ENCODE assay signal across 8 cellular contexts in the genomic region with DNA sequence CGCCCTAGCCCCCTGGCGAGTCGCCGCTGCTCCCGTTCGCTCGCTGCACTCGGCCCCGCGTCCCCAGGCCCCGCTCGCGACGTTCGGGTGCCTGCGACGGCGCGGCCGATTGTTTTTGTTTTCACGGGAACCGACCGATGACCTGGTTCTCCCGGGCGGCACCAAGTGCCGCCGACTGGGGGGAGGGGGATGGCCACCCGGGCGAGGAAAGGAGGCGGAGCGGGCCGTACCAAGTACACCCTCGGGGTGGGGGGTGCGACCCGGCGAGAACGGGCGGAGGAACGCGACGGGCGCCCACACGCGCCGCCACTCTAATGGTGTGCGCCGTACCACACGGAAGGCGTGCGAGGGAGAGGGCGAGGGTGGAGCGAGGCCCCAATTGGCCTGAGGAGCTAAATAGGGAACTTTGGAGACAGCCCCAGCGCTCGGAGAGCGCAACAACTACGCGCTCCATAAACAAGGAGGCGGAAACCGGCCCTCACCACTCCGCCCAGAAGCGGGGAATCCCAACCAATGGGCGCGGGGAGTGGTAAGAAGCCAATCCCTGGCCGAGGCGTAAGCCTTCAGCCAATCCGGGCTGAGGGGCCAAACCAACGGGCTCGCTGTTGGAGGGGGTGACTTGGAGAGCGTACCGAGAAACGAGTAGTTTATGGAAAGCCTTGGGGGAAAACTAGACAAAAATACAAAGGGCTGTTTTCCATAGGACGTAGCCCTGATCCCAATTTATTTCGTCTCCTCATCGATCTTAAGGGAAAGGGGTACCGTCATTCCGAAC. TPM values are rescaled to one million over a fixed set of nuclear protein-coding genes. Genes with fewer than 3 reads are reported as not detected.
DNase-seq lines count a peak whose midpoint lies in the region; ATAC-seq, FAIRE-seq and TF ChIP-seq lines count a peak whose summit lies in the region.
"Not testable (repeated sequence)": the region's sequence is repeated elsewhere in the genome, so short reads cannot be mapped to it uniquely, and the experiment has no call there.

No MANE protein-coding gene starts in this region.

- not testable (repeated sequence) for H3K27me3 ChIP-seq in WERI-Rb-1 (ENCODE audit: insufficient read depth, low read depth, severe bottlenecking); K562 (ENCODE audit: control insufficient read depth in 2 of 2, insufficient read depth in 2 of 2, low read length in 2 of 2); heart right ventricle

- H3K79me2 ChIP-seq in K562 (ENCODE audit: control insufficient read depth, insufficient read depth, low read length): not testable (repeated sequence)

- peak overlapping the region; percentile 79; the same call in 1 of the 2 replicates for H2AFZ ChIP-seq in K562 (ENCODE audit: low read depth, low read length)

- peak; percentile 95 for FAIRE-seq in K562 (lab: Jason Lieb, UNC)

- not testable (repeated sequence) for H3K36me3 ChIP-seq in WERI-Rb-1; K562 (ENCODE audit: control insufficient read depth, insufficient read depth, low read length); heart right ventricle

- not testable (repeated sequence) for BruUV-seq in K562 (replicated peaks; lab: Mats Ljungman, UMichigan)

- peak overlapping the region; percentile 49; the same call in 1 of the 2 replicates for H3K4me2 ChIP-seq in K562 (ENCODE audit: insufficient read depth, low read length)

- not testable (repeated sequence) for TF ChIP-seq POLR2A in K562 (conservative IDR thresholded peaks at IDR 0.05)

- peak overlapping the region in 1 of 2 experiments; percentile 93; a peak in 2 of 4 replicates for H3K9ac ChIP-seq in K562 (ENCODE audit: insufficient read depth in 1 of 2, low read depth in 2 of 2, low read length in 2 of 2)

- 19% methylated on average over 25 of the region's 76 CpGs for WGBS in K562 (ENCODE audit: insufficient coverage, low coverage, missing lambda C conversion rate)
- 0% methylated on average over 38 to 63 of the region's 76 CpGs for WGBS in heart right ventricle, 2 donors

- H3K4me1 ChIP-seq in K562 (replicated peaks in 1 of 2; ENCODE audit: control insufficient read depth in 2 of 2, insufficient read depth in 2 of 2, low read length in 2 of 2); heart right ventricle: not testable (repeated sequence)

- H3K9me3 Mint-ChIP-seq in osteocyte (ENCODE audit: unreplicated experiment): not testable (repeated sequence)

- not testable (repeated sequence) for H3K9me3 ChIP-seq in WERI-Rb-1 (ENCODE audit: severe bottlenecking); K562 (replicated peaks; ENCODE audit: control insufficient read depth, insufficient read depth, low read depth, low read length); heart right ventricle

- H3K27ac Mint-ChIP-seq in osteocyte (ENCODE audit: unreplicated experiment): peak overlapping the region; percentile 98

- not testable (repeated sequence) for H3K9me1 ChIP-seq in K562 (ENCODE audit: control insufficient read depth, insufficient read depth, low read length)

- not testable (repeated sequence) for TF ChIP-seq RAD21 in K562 (CRISPR knock-in tag; conservative IDR thresholded peaks at IDR 0.05 in 1 of 2, IDR thresholded peaks at IDR 0.05 in 1 of 2)

- in situ Hi-C loops in K562 (cut with MboI): not testable (repeated sequence)

- CTCF ChIA-PET in K562 (lab: Yijun Ruan, JAX; ENCODE audit: low intra/inter-chr PET ratio): not testable (repeated sequence)

- not testable (repeated sequence) for TF ChIP-seq EP300 in K562 (IDR thresholded peaks at IDR 0.05; ENCODE audit: low read length)

- ATAC-seq in GM21515 (IDR thresholded peaks at IDR 0.05; ENCODE audit: unreplicated experiment) (peak; percentile 91), HG03565 (IDR thresholded peaks at IDR 0.05; ENCODE audit: unreplicated experiment) (peak; percentile 82), K562 (peak; percentile 97), heart right ventricle (peak; percentile 97 to 99 (median 98))
- peak; percentile 95 for ATAC-seq in stimulated activated naive CD8-positive, alpha-beta T cell treated with anti-CD3 and anti-CD28 coated beads, Interleukin-15, Interleukin-2, amounts not matched to agents 100 U/mL and 50 U/mL, for 24 hours

- H3K27ac ChIP-seq in WERI-Rb-1 (peak overlapping the region; percentile 86), K562 (ENCODE audit: extremely low read depth, low read depth, low read length) (peak overlapping the region; percentile 64; the same call in 2 of the 3 replicates), heart right ventricle (peak overlapping the region; percentile 88 to 99 (median 96))

- not testable (repeated sequence) for H3K4me1 Mint-ChIP-seq in osteocyte (ENCODE audit: unreplicated experiment)

- DNase-seq in Daoy (ENCODE audit: low read depth) (peak; percentile 86), WERI-Rb-1 (peak; percentile 93), K562 (ENCODE audit: extremely low read depth in 1 of 4, low spot score in 3 of 4) (peak in 3 of 4 experiments; percentile 59 to 84 (median 60)), heart right ventricle (peak; percentile 93 to 95), osteocyte (ENCODE audit: extremely low spot score, unreplicated experiment) (peak; percentile 97)
- peak; percentile 93 for DNase-seq in stimulated activated naive CD8-positive, alpha-beta T cell treated with anti-CD3 and anti-CD28 coated beads, Interleukin-15, Interleukin-2, amounts not matched to agents 100 U/mL and 50 U/mL, for 24 hours

- H4K20me1 ChIP-seq in K562 (replicated peaks; ENCODE audit: control insufficient read depth, insufficient read depth, low read length): not testable (repeated sequence)

- TF ChIP-seq CTCF in WERI-Rb-1 (IDR thresholded peaks at IDR 0.05; ENCODE audit: low read depth, low read length); K562 (IDR thresholded peaks at IDR 0.05 in 2 of 3, conservative IDR thresholded peaks at IDR 0.05 in 1 of 3; ENCODE audit: insufficient read depth in 2 of 3, low read depth in 1 of 3, low read length in 3 of 3); heart right ventricle (IDR thresholded peaks at IDR 0.05); osteocyte (IDR thresholded peaks at IDR 0.05): not testable (repeated sequence)

- POLR2A ChIA-PET in K562 (lab: Yijun Ruan, JAX): not testable (repeated sequence)

- H3K4me3 ChIP-seq in WERI-Rb-1 (ENCODE audit: low read depth, low read length) (peak overlapping the region; percentile 60), K562 (peak overlapping the region; percentile 49), heart right ventricle (peak overlapping the region; percentile 60 to 84 (median 70))

- intact Hi-C loops in K562 (cut with micrococcal nuclease); heart right ventricle (cut with DNase I): not testable (repeated sequence)

- not testable (repeated sequence) for H3K36me3 Mint-ChIP-seq in osteocyte (ENCODE audit: unreplicated experiment)

- H3K4me3 Mint-ChIP-seq in osteocyte (ENCODE audit: unreplicated experiment): peak overlapping the region; percentile 86

- not testable (repeated sequence) for H3K27me3 Mint-ChIP-seq in osteocyte (ENCODE audit: unreplicated experiment)

TF ChIP-seq in K562, 482 proteins besides CTCF, POLR2A, EP300 and RAD21 (continues in another document):
- TF ChIP-seq, protein P1, sequence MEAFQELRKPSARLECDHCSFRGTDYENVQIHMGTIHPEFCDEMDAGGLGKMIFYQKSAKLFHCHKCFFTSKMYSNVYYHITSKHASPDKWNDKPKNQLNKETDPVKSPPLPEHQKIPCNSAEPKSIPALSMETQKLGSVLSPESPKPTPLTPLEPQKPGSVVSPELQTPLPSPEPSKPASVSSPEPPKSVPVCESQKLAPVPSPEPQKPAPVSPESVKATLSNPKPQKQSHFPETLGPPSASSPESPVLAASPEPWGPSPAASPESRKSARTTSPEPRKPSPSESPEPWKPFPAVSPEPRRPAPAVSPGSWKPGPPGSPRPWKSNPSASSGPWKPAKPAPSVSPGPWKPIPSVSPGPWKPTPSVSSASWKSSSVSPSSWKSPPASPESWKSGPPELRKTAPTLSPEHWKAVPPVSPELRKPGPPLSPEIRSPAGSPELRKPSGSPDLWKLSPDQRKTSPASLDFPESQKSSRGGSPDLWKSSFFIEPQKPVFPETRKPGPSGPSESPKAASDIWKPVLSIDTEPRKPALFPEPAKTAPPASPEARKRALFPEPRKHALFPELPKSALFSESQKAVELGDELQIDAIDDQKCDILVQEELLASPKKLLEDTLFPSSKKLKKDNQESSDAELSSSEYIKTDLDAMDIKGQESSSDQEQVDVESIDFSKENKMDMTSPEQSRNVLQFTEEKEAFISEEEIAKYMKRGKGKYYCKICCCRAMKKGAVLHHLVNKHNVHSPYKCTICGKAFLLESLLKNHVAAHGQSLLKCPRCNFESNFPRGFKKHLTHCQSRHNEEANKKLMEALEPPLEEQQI (IDR thresholded peaks at IDR 0.05): peak; percentile 69
- TF ChIP-seq HNRNPLL (IDR thresholded peaks at IDR 0.05; ENCODE audit: low read depth, low read length, poor library complexity, severe bottlenecking): peak; percentile 76
- TF ChIP-seq PHF8 (IDR thresholded peaks at IDR 0.05; ENCODE audit: borderline replicate concordance, low read length): peak; percentile 16; the same call in 1 of the 2 replicates

RNA-seq across cellular contexts. Expression of gene PLGLB1, which starts 54.8 kb away (rescaled TPM):
- total RNA-seq in Daoy (2014; rRNA removed; shearing (Covaris generic)): 0.29 and 1.3 TPM in 2 replicates
- total RNA-seq in K562 (2011; cell fraction: chromatin; rRNA removed; ENCODE audit: low replicate concordance): not detected in 2 replicates
- total RNA-seq in K562 (2011; cell fraction: nucleolus; rRNA removed): not detected in 2 replicates
- total RNA-seq in K562 (2011; cell fraction: nucleoplasm; rRNA removed): not detected in 2 replicates
- total RNA-seq in K562 (2014; rRNA removed): not detected in 2 replicates
- not detected in 2 replicates for total RNA-seq in K562 (2014; rRNA removed; fragmentation: Illumina TruSeq; extraction: Trizol)
- total RNA-seq in K562 (2015; rRNA removed; fragmentation: Illumina TruSeq; extraction: Trizol): 0.14 and 0.23 TPM in 2 replicates
- 0.27 TPM in 1 of 2 replicates, not detected in the other for total RNA-seq in K562 (2021)
- polyA plus RNA-seq in K562 (2011; rRNA removed): not detected in 2 replicates
- polyA plus RNA-seq in K562 (2011; cell fraction: cytosol; rRNA removed): 0.13 TPM in 1 of 2 replicates, not detected in the other
- not detected in 2 replicates for polyA plus RNA-seq in K562 (2011; cell fraction: nucleus; rRNA removed)
- not detected in 2 replicates for polyA plus RNA-seq in K562 (2012)
- not detected in 2 replicates for polyA plus RNA-seq in K562 (2014; fragmentation: Illumina TruSeq; extraction: Trizol)
- not detected for polyA plus RNA-seq in K562 (2014; fragmentation: Nextera tagmentation; extraction: Ambion mirVana)
- not detected in 2 replicates for polyA plus RNA-seq in K562 (2014; rRNA removed)
- polyA minus RNA-seq in K562 (2011; rRNA and poly(A)+ RNA removed): 0.28 TPM in 1 of 2 replicates, not detected in the other
- not detected in 2 replicates for polyA minus RNA-seq in K562 (2011; cell fraction: cytosol; rRNA and poly(A)+ RNA removed)
- polyA minus RNA-seq in K562 (2011; cell fraction: nucleus; rRNA and poly(A)+ RNA removed): not detected in 2 replicates
- total RNA-seq in heart right ventricle: 1 to 10 TPM in 8 of 10 donors, under 1 TPM in 2; 0.74 to 3.4 (median 1.5) TPM
- 10 to 100 TPM in 1 of 2 donors, under 1 TPM in 1; 0.83 to 13.7 TPM for polyA plus RNA-seq in heart right ventricle
- total RNA-seq in osteocyte: 3.3 and 4.4 TPM in 2 replicates

Comparison
In these comparisons a context has a peak if more than half of its experiments do, and no peak if none do; other contexts are left out.
1. Peak in every context shown above with its lines: DNase-seq, ATAC-seq, H3K4me3 ChIP-seq and H3K27ac ChIP-seq.